8 cellular contexts compared by ENCODE assay signal in genomic region chr19:48480151-48480475, GRCh38. TPM values are rescaled to one million over a fixed set of nuclear protein-coding genes. Genes with fewer than 3 reads are reported as not detected.
DNase-seq lines count a peak whose midpoint lies in the region; ATAC-seq and TF ChIP-seq lines count a peak whose summit lies in the region.

No MANE protein-coding gene starts in this region.

- DNase-seq in HFF-Myc (ENCODE audit: extremely low read depth, low read depth) (no peak), adrenal gland (peak in 3 of 7 donors; percentile 32 to 76 (median 68)), ureter (ENCODE audit: low spot score) (no peak), Karpas-422 (no peak), NCI-H446 treated with DMSO at 0.1 percent for 48 hours (lab: John Stamatoyannopoulos, UW) (no peak)
- peak; percentile 54 for DNase-seq in stimulated activated CD4-positive, alpha-beta T cell treated with anti-CD3 and anti-CD28 coated beads, Interleukin-4, amount 100 ng/mL, for 1 hour

- H3K27ac ChIP-seq in adrenal gland (peak overlapping the region in 4 of 5 donors; percentile 38 to 71 (median 58)), Karpas-422 (ENCODE audit: low read length) (no peak overlapping the region)

- no peaks in the 10 kb centered on the region for H3K79me2 ChIP-seq in Karpas-422 (ENCODE audit: low read length)

- 20 to 70% (median 43%) methylated on average over 1 to 23 of the region's 23 CpGs for WGBS in adrenal gland, 4 donors

- H3K4me3 ChIP-seq in HFF-Myc (replicated peaks; ENCODE audit: low read depth, low read length): peak overlapping the region; percentile 9; the same call in 1 of the 2 replicates
- H3K4me3 ChIP-seq in adrenal gland: peak overlapping the region in 2 of 4 donors; percentile 1 to 48
- peak overlapping the region; percentile 39 for H3K4me3 ChIP-seq in iPS-15b (ENCODE audit: low read depth, low read length)
- H3K4me3 ChIP-seq in Karpas-422 (ENCODE audit: low read length): no peak overlapping the region

- no peak for ATAC-seq in GM18502 (IDR thresholded peaks at IDR 0.05; ENCODE audit: poor library complexity, unreplicated experiment)

- intact Hi-C loops in adrenal gland (cut with DNase I): no loop called here

- H4K20me1 ChIP-seq in Karpas-422 (ENCODE audit: insufficient read depth, low read depth, low read length): no peaks in the 10 kb centered on the region

- no peaks in the 10 kb centered on the region for H3K9me2 ChIP-seq in Karpas-422 (replicated peaks; ENCODE audit: insufficient read depth, low read length)

- TF ChIP-seq CTCF in HFF-Myc (IDR thresholded peaks at IDR 0.05; ENCODE audit: low read depth, low read length, missing control alignments) (no peak), adrenal gland (IDR thresholded peaks at IDR 0.05) (no peak)

- H3K9me3 ChIP-seq in adrenal gland (replicated peaks in 1 of 3): no peaks in the 10 kb centered on the region
- no peaks in the 10 kb centered on the region for H3K9me3 ChIP-seq in iPS-15b (ENCODE audit: control insufficient read depth, insufficient read depth, low read length)
- H3K9me3 ChIP-seq in Karpas-422 (ENCODE audit: low read length): no peaks in the 10 kb centered on the region

- H3K36me3 ChIP-seq in adrenal gland (replicated peaks in 1 of 2): peaks cover 0 to 31% of the 10 kb centered on the region in 2 donors
- peaks cover 26% of the 10 kb centered on the region for H3K36me3 ChIP-seq in iPS-15b (ENCODE audit: control insufficient read depth, insufficient read depth, low read length)
- H3K36me3 ChIP-seq in Karpas-422 (ENCODE audit: insufficient read depth, low read length): no peaks in the 10 kb centered on the region

- H3K4me2 ChIP-seq in Karpas-422 (ENCODE audit: low read depth, low read length, poor library complexity, severe bottlenecking): no peak overlapping the region

- no peak for TF ChIP-seq POLR2A in adrenal gland (IDR thresholded peaks at IDR 0.05)

- H3K9ac ChIP-seq in iPS-15b (ENCODE audit: low read depth, low read length) (no peak overlapping the region), Karpas-422 (ENCODE audit: low read length) (no peak overlapping the region)

- no peak overlapping the region for H2AFZ ChIP-seq in Karpas-422 (ENCODE audit: low read length)

- H3K27me3 ChIP-seq in adrenal gland (no peaks in the 10 kb centered on the region), iPS-15b (ENCODE audit: control insufficient read depth, insufficient read depth, low read length) (no peaks in the 10 kb centered on the region), Karpas-422 (ENCODE audit: low read length) (no peaks in the 10 kb centered on the region)

- H3K4me1 ChIP-seq in adrenal gland (replicated peaks in 1 of 2) (peaks cover 15 to 25% of the 10 kb centered on the region in 2 donors), iPS-15b (ENCODE audit: control insufficient read depth, insufficient read depth, low read length) (no peaks in the 10 kb centered on the region), Karpas-422 (ENCODE audit: low read length) (no peaks in the 10 kb centered on the region)

RNA-seq across cellular contexts. Expression of gene CYTH2, which starts 10.9 kb away (rescaled TPM):
- total RNA-seq in adrenal gland (10 to 100 TPM; 28.5 to 93.5 (median 54.2) TPM), ureter (61.6 TPM)
- 10 to 100 TPM; 26.3 to 91.7 (median 51.8) TPM for polyA plus RNA-seq in adrenal gland
- 32.5 and 60.4 TPM in 2 replicates for total RNA-seq in Karpas-422 (2014; rRNA removed; shearing (Covaris generic); ENCODE audit: low replicate concordance)

RNA-seq across cellular contexts. Expression of gene KCNJ14, which starts 24.7 kb away (rescaled TPM):
- total RNA-seq in adrenal gland (under 1 TPM; 0.09 to 0.83 (median 0.43) TPM), ureter (1.5 TPM)
- polyA plus RNA-seq in adrenal gland: under 1 TPM; 0.16 to 0.56 (median 0.34) TPM
- 0.69 and 1.1 TPM in 2 replicates for total RNA-seq in Karpas-422 (2014; rRNA removed; shearing (Covaris generic); ENCODE audit: low replicate concordance)

RNA-seq across cellular contexts. Expression of gene LMTK3, which starts 31.5 kb away (rescaled TPM):
- total RNA-seq in adrenal gland (1 to 10 TPM in 7 of 8 donors, under 1 TPM in 1; 0.06 to 4.4 (median 2.6) TPM), ureter (5.1 TPM)
- polyA plus RNA-seq in adrenal gland: 10 to 100 TPM in 1 of 3 donors, 1 to 10 TPM in 1, under 1 TPM in 1; 0.57 to 15.1 (median 2.3) TPM
- total RNA-seq in Karpas-422 (2014; rRNA removed; shearing (Covaris generic); ENCODE audit: low replicate concordance): 0.54 TPM in 1 of 2 replicates, not detected in the other

RNA-seq across cellular contexts. Expression of gene GRWD1, which starts 34.3 kb away (rescaled TPM):
- total RNA-seq in adrenal gland (10 to 100 TPM in 7 of 8 donors, 1 to 10 TPM in 1; 8.5 to 48.4 (median 28.2) TPM), ureter (43.6 TPM)
- 10 to 100 TPM in 1 of 3 donors, 1 to 10 TPM in 2; 6.6 to 15.7 (median 7.5) TPM for polyA plus RNA-seq in adrenal gland
- total RNA-seq in Karpas-422 (2014; rRNA removed; shearing (Covaris generic); ENCODE audit: low replicate concordance): 15.9 and 22.2 TPM in 2 replicates
